ENCODE assay signal across 1 cellular context in the genomic region with DNA sequence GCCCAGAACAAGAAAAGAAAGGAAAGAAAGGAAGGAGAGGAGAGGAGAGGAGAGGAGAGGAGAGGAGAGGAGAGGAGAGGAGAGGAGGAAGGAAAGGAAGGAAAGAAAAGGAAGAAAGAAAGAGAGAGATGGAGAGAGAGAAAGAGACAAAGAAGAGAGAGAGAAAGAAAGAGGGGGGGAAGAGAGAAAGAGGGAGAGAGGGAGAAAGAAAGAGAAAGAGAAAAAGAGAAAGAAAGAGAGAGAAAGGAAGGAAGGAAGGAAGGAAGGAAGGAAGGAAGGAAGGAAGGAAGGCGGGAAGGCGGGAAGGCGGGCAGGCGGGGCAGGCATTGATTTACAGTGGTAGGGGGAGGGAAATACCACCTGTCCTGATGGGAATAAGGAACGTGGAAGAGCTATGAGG.
A peak's percentile ranks its signal among the peaks of the same experiment; 100 is the strongest.
TF ChIP-seq lines count a peak whose summit lies in the region.

No MANE protein-coding gene starts in this region.

TF ChIP-seq in H1, 55 proteins besides CTCF, POLR2A, EP300 and RAD21:
- TF ChIP-seq, protein P1, sequence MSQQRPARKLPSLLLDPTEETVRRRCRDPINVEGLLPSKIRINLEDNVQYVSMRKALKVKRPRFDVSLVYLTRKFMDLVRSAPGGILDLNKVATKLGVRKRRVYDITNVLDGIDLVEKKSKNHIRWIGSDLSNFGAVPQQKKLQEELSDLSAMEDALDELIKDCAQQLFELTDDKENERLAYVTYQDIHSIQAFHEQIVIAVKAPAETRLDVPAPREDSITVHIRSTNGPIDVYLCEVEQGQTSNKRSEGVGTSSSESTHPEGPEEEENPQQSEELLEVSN (IDR thresholded peaks at IDR 0.05) = peak; percentile 51; the same call in 1 of the 2 replicates
- TF ChIP-seq PHF8 (conservative IDR thresholded peaks at IDR 0.05; ENCODE audit: low read depth, low read length) = no peak
- TF ChIP-seq, protein P2, sequence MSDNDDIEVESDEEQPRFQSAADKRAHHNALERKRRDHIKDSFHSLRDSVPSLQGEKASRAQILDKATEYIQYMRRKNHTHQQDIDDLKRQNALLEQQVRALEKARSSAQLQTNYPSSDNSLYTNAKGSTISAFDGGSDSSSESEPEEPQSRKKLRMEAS (IDR thresholded peaks at IDR 0.05) = 0 out of 2 replicates have a peak, but pooled peaks have one; percentile 14
